ENCODE assay signal across 8 cellular contexts in genomic region chr13:52738719-52739467, GRCh38. TPM values are rescaled to one million over a fixed set of nuclear protein-coding genes. Genes with fewer than 3 reads are reported as not detected.
DNase-seq lines count a peak whose midpoint lies in the region; ATAC-seq, FAIRE-seq and TF ChIP-seq lines count a peak whose summit lies in the region.

No MANE protein-coding gene starts in this region.

- H3K4me3 Mint-ChIP-seq in endodermal cell: peak overlapping the region; percentile 59
- no peak overlapping the region for H3K4me3 Mint-ChIP-seq in natural killer cell treated with Interleukin-12 subunit alpha and Interleukin-12 subunit beta and Interleukin-15 and Interleukin-18, amount 100 ng/mL, for 72 hours

- peak overlapping the region; percentile 67 for H3K4me3 ChIP-seq in endodermal cell (ENCODE audit: low read length)

- H3K36me3 Mint-ChIP-seq in endodermal cell (ENCODE audit: low read depth): no peaks in the 10 kb centered on the region
- no peaks in the 10 kb centered on the region for H3K36me3 Mint-ChIP-seq in natural killer cell treated with Interleukin-12 subunit alpha and Interleukin-12 subunit beta and Interleukin-15 and Interleukin-18, amount 100 ng/mL, for 72 hours

- TF ChIP-seq CTCF in endodermal cell (conservative IDR thresholded peaks at IDR 0.05): peak; percentile 90

- peaks cover 48% of the 10 kb centered on the region for H3K27me3 ChIP-seq in endodermal cell (ENCODE audit: control insufficient read depth, insufficient read depth, low read length, poor library complexity, severe bottlenecking)

- no peaks in the 10 kb centered on the region for H3K9me3 ChIP-seq in endodermal cell (ENCODE audit: control insufficient read depth, low read length)

- H3K27me3 Mint-ChIP-seq in endodermal cell (ENCODE audit: insufficient read depth): peaks cover 40% of the 10 kb centered on the region
- peaks cover 39 to 59% of the 10 kb centered on the region in 2 donors for H3K27me3 Mint-ChIP-seq in natural killer cell treated with Interleukin-12 subunit alpha and Interleukin-12 subunit beta and Interleukin-15 and Interleukin-18, amount 100 ng/mL, for 72 hours

- H3K4me1 Mint-ChIP-seq in endodermal cell: peaks cover 13% of the 10 kb centered on the region
- peaks cover 0 to 2% of the 10 kb centered on the region in 2 donors for H3K4me1 Mint-ChIP-seq in natural killer cell treated with Interleukin-12 subunit alpha and Interleukin-12 subunit beta and Interleukin-15 and Interleukin-18, amount 100 ng/mL, for 72 hours (ENCODE audit: low read depth in 2 of 2)

- no peak for FAIRE-seq in GM19239 (lab: Jason Lieb, UNC)

- no peak overlapping the region for H3K27ac ChIP-seq in endodermal cell (ENCODE audit: low read depth, low read length)

- H3K9ac ChIP-seq in endodermal cell (ENCODE audit: extremely low read depth, low read length, poor library complexity, severe bottlenecking): no peak overlapping the region

- peaks cover 5% of the 10 kb centered on the region for H3K9me3 Mint-ChIP-seq in endodermal cell
- H3K9me3 Mint-ChIP-seq in natural killer cell treated with Interleukin-12 subunit alpha and Interleukin-12 subunit beta and Interleukin-15 and Interleukin-18, amount 100 ng/mL, for 72 hours: no peaks in the 10 kb centered on the region

- no peak overlapping the region for H3K27ac Mint-ChIP-seq in endodermal cell
- H3K27ac Mint-ChIP-seq in natural killer cell treated with Interleukin-12 subunit alpha and Interleukin-12 subunit beta and Interleukin-15 and Interleukin-18, amount 100 ng/mL, for 72 hours: no peak overlapping the region

- ATAC-seq in natural killer cell treated with Interleukin-12 subunit alpha and Interleukin-12 subunit beta and Interleukin-15 and Interleukin-18, amount 100 ng/mL, for 72 hours: peak; percentile 46 to 51
- no peak for ATAC-seq in GM19467 (IDR thresholded peaks at IDR 0.05; ENCODE audit: unreplicated experiment)

- WGBS in endodermal cell (ENCODE audit: insufficient coverage in 1 of 2, insufficient read length in 1 of 2), 2 experiments: 8 to 29% methylated on average over 8 to 75 of the region's 75 CpGs

- H3K4me1 ChIP-seq in endodermal cell (ENCODE audit: control insufficient read depth, insufficient read depth, low read length): no peaks in the 10 kb centered on the region

- H3K36me3 ChIP-seq in endodermal cell (ENCODE audit: control insufficient read depth, insufficient read depth, low read length): no peaks in the 10 kb centered on the region

- DNase-seq in GM19239 (ENCODE audit: insufficient read length, low spot score) (peak; percentile 22), NCI-H69 (lab: John Stamatoyannopoulos, UW) (peak; percentile 73), endodermal cell (peak; percentile 87), NCI-H1436 treated with DMSO at 0.1 percent for 48 hours (lab: John Stamatoyannopoulos, UW) (no peak), NCI-H187 treated with DMSO at 0.1 percent for 48 hours (lab: John Stamatoyannopoulos, UW) (no peak), NCI-H446 (lab: John Stamatoyannopoulos, UW) (no peak)
- no peak for DNase-seq in natural killer cell treated with Interleukin-12 subunit alpha and Interleukin-12 subunit beta and Interleukin-15 and Interleukin-18, amount 100 ng/mL, for 72 hours (ENCODE audit: low spot score)

RNA-seq across cellular contexts. Expression of gene CNMD, which starts 0.7 kb away (rescaled TPM):
- 1 to 10 TPM; 1.2 to 3.3 TPM for total RNA-seq in endodermal cell
- polyA plus RNA-seq in endodermal cell (2013, experiment 1 of 2): 6.7 TPM
- 4.9 TPM for polyA plus RNA-seq in endodermal cell (2013, experiment 2 of 2)
- total RNA-seq in natural killer cell treated with Interleukin-12 subunit alpha and Interleukin-12 subunit beta and Interleukin-15 and Interleukin-18, amount 100 ng/mL, for 72 hours: not detected

Comparison
In these comparisons a context has a peak if more than half of its experiments do, and no peak if none do; other contexts are left out.
1. DNase-seq: peak in GM19239 (single experiment), NCI-H69 (single experiment) and endodermal cell (single experiment); none in natural killer cell treated with Interleukin-12 subunit alpha and Interleukin-12 subunit beta and Interleukin-15 and Interleukin-18, amount 100 ng/mL, for 72 hours (single experiment), NCI-H1436 treated with DMSO at 0.1 percent for 48 hours (single experiment), NCI-H187 treated with DMSO at 0.1 percent for 48 hours (single experiment) and NCI-H446 (0 of 2).